10 cellular contexts compared by ENCODE assay signal in the genomic region with DNA sequence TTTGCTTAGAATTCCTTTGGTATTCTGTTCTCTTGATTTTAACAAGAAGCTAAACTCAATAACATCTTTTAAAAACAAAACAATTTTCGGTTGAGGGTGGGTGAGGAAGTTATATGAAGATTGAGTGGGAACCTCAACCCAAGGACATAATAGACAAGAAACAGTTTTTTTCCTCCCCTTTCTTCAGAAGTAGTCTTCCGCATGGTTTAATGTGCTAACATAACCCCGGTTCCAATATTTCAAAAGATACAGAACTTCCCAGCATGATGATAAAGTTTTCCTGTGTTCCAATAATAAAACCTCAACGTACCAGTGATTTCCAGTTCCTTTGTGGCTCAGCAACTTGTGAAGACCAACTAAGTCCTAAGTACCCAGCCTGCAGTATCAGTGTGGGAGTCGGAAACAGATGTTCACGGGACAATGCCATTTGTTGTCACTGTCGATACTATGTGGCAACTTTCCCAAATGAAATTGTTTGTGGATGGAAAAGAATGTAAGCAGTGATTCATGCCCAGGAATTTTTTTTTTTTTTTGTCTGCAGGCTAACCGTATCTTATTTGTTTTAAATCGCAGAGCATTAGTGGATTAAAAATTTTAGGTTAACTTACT. TPM values are rescaled to one million over a fixed set of nuclear protein-coding genes. Genes with fewer than 3 reads are reported as not detected.
DNase-seq lines count a peak whose midpoint lies in the region; ATAC-seq and TF ChIP-seq lines count a peak whose summit lies in the region.
"Had no signal": no experiment of that assay in that cellular context is flagged by ENCODE, and none has a peak within 500 bp of the region (broad histone marks: within the 10 kb centered on the region; RNA-seq: fewer than 3 reads in every experiment).

No MANE protein-coding gene starts in this region.

- H3K27me3 Mint-ChIP-seq in CD8-positive, alpha-beta T cell (ENCODE audit: low read depth), result peaks cover 19% of the 10 kb centered on the region

- POLR2A ChIA-PET in AG04450 (lab: Yijun Ruan, JAX), result no interaction called here
- POLR2A ChIA-PET in CD8-positive, alpha-beta T cell (lab: Charles Lee), result no interaction called here

- H3K27ac Mint-ChIP-seq in CD8-positive, alpha-beta T cell, result no peak overlapping the region

- no peaks in the 10 kb centered on the region for H3K36me3 Mint-ChIP-seq in CD8-positive, alpha-beta T cell

- peaks cover 15% of the 10 kb centered on the region for H3K4me1 ChIP-seq in lower lobe of right lung
- H3K4me1 ChIP-seq in CD8-positive, alpha-beta T cell (ENCODE audit: insufficient read depth, low read length), result no peaks in the 10 kb centered on the region

- no peak overlapping the region for H3K4me3 Mint-ChIP-seq in CD8-positive, alpha-beta T cell

- intact Hi-C loops in lower lobe of right lung (cut with DNase I), result no loop called here
- intact Hi-C loops in CD8-positive, alpha-beta T cell (cut with DNase I, micrococcal nuclease), result no loop called here

- CTCF ChIA-PET in AG04450 (lab: Charles Lee), result interaction anchor here (0.6 to 1.4 kb wide), 3 partner anchors 289 to 413 kb away, joined by 3 to 4 read pairs (median 3); no protein-coding TSS in a partner anchor
- CTCF ChIA-PET in CD8-positive, alpha-beta T cell (lab: Charles Lee), result no interaction called here

- H3K36me3 ChIP-seq in lower lobe of right lung, result no peaks in the 10 kb centered on the region
- H3K36me3 ChIP-seq in CD8-positive, alpha-beta T cell (ENCODE audit: insufficient read depth, low read length), result no peaks in the 10 kb centered on the region

- H3K4me1 Mint-ChIP-seq in CD8-positive, alpha-beta T cell (ENCODE audit: low read depth), result no peaks in the 10 kb centered on the region

- peak; percentile 46 to 76 for ATAC-seq in lower lobe of right lung
- ATAC-seq in CD8-positive, alpha-beta T cell, result no peak

- H3K27ac ChIP-seq in AG04450 (ENCODE audit: low read depth, low read length), result no peak overlapping the region
- H3K27ac ChIP-seq in lower lobe of right lung, result peak overlapping the region; percentile 27
- no peak overlapping the region for H3K27ac ChIP-seq in CD8-positive, alpha-beta T cell (ENCODE audit: low read depth, low read length)

- no peak for TF ChIP-seq CTCF in AG04450 (IDR thresholded peaks at IDR 0.05; ENCODE audit: low read depth, low read length)
- no peak for TF ChIP-seq CTCF in lower lobe of right lung (IDR thresholded peaks at IDR 0.05)
- no peak for TF ChIP-seq CTCF in CD8-positive, alpha-beta T cell (IDR thresholded peaks at IDR 0.05)

- peak overlapping the region; percentile 35 for H3K4me3 ChIP-seq in AG04450 (ENCODE audit: low read depth, low read length)
- no peak overlapping the region for H3K4me3 ChIP-seq in lower lobe of right lung
- H3K4me3 ChIP-seq in CD8-positive, alpha-beta T cell (ENCODE audit: low read depth, low read length), result no peak overlapping the region

- H3K9me3 Mint-ChIP-seq in CD8-positive, alpha-beta T cell, result no peaks in the 10 kb centered on the region

- H3K9me3 ChIP-seq in AG04450 (ENCODE audit: control insufficient read depth, insufficient read depth, low read length) (no peaks in the 10 kb centered on the region), lower lobe of right lung (no peaks in the 10 kb centered on the region)
- no peaks in the 10 kb centered on the region for H3K9me3 ChIP-seq in CD8-positive, alpha-beta T cell (ENCODE audit: low read length)

- H3K27me3 ChIP-seq in AG04450 (ENCODE audit: control insufficient read depth, insufficient read depth, low read length) (peaks cover 4% of the 10 kb centered on the region), lower lobe of right lung (ENCODE audit: low read depth) (no peaks in the 10 kb centered on the region)
- no peaks in the 10 kb centered on the region for H3K27me3 ChIP-seq in CD8-positive, alpha-beta T cell (ENCODE audit: insufficient read depth, low read length)

- DNase-seq in AG04450 (ENCODE audit: low read depth, low spot score) (peak; percentile 30), LHCN-M2 (ENCODE audit: low read depth) (peak; percentile 84), dermis microvascular lymphatic vessel endothelial cell (ENCODE audit: low read depth in 2 of 2) (peak; percentile 100), lower lobe of right lung (no peak), COLO668 (lab: John Stamatoyannopoulos, UW; ENCODE audit: unreplicated experiment) (no peak), NCI-H1930 (lab: John Stamatoyannopoulos, UW) (no peak)
- no peak for DNase-seq in CD8-positive, alpha-beta T cell
- no peak for DNase-seq in activated CD4-positive, alpha-beta T cell treated with anti-CD3 and anti-CD28 coated beads for 4 hours
- DNase-seq: activated CD4-positive, CD25-positive, alpha-beta regulatory T cell treated with anti-CD3 and anti-CD28 coated beads, Interleukin-2, amount 50 U/mL, for 72 hours; cortex of kidney had no signal

RNA-seq across cellular contexts. Expression of a gene that starts 48.5 kb away (rescaled TPM):
- 0.02 TPM in 1 of 2 replicates, not detected in the other for polyA plus RNA-seq in AG04450 (2011; rRNA removed)
- polyA minus RNA-seq in AG04450 (2011; rRNA and poly(A)+ RNA removed), result 0.09 TPM in 1 of 2 replicates, not detected in the other
- not detected in 2 replicates for total RNA-seq in LHCN-M2 (2014; rRNA removed)
- not detected for polyA plus RNA-seq in LHCN-M2 (2012)
- total RNA-seq in dermis microvascular lymphatic vessel endothelial cell, result 2.5 and 4.9 TPM in 2 replicates
- 1.4 TPM for total RNA-seq in lower lobe of right lung
- not detected for total RNA-seq in CD8-positive, alpha-beta T cell

Comparison
In these comparisons a context has a peak if more than half of its experiments do, and no peak if none do; other contexts are left out.
1. DNase-seq: peak in AG04450 (single experiment), LHCN-M2 (single experiment) and dermis microvascular lymphatic vessel endothelial cell (2 of 2); none in lower lobe of right lung (single experiment), COLO668 (single experiment), NCI-H1930 (0 of 2), CD8-positive, alpha-beta T cell (0 of 7) and activated CD4-positive, alpha-beta T cell treated with anti-CD3 and anti-CD28 coated beads for 4 hours (0 of 2).